ENCODE assay signal across 1 cellular context in genomic region chr6:138007014-138007472, GRCh38.
TF ChIP-seq lines count a peak whose summit lies in the region.

No MANE protein-coding gene starts in this region.

TF ChIP-seq in HepG2, 621 proteins besides CTCF, POLR2A, EP300 and RAD21 (continued from another document):
- TF ChIP-seq ZNF660 (CRISPR knock-in tag; IDR thresholded peaks at IDR 0.05; ENCODE audit: borderline replicate concordance, low read depth): no peak
